Comparison of ENCODE assay signal across 8 cellular contexts in genomic region chr11:94519478-94520084, GRCh38. TPM values are rescaled to one million over a fixed set of nuclear protein-coding genes. Genes with fewer than 3 reads are reported as not detected.
DNase-seq lines count a peak whose midpoint lies in the region; ATAC-seq, FAIRE-seq and TF ChIP-seq lines count a peak whose summit lies in the region.

No MANE protein-coding gene starts in this region.

- peak; percentile 84 for FAIRE-seq in TTC549 (lab: Jason Lieb, UNC)

- TF ChIP-seq CTCF in 22Rv1 (IDR thresholded peaks at IDR 0.05) (peak; percentile 86), GM12865 (IDR thresholded peaks at IDR 0.05; ENCODE audit: insufficient read depth, low read depth, low read length, missing control alignments) (peak; percentile 40), right atrium auricular region (IDR thresholded peaks at IDR 0.05) (peak; percentile 67 to 79), thoracic aorta (IDR thresholded peaks at IDR 0.05) (peak; percentile 67)

- no peak overlapping the region for H3K4me3 ChIP-seq in GM12865 (ENCODE audit: low read depth, low read length)
- H3K4me3 ChIP-seq in right atrium auricular region: no peak overlapping the region
- no peak overlapping the region for H3K4me3 ChIP-seq in thoracic aorta

- H3K36me3 ChIP-seq in right atrium auricular region: no peaks in the 10 kb centered on the region
- no peaks in the 10 kb centered on the region for H3K36me3 ChIP-seq in thoracic aorta

- H3K27me3 ChIP-seq in right atrium auricular region (no peaks in the 10 kb centered on the region), thoracic aorta (replicated peaks; ENCODE audit: insufficient read depth) (no peaks in the 10 kb centered on the region)

- H3K27ac ChIP-seq in 22Rv1 (no peak overlapping the region), right atrium auricular region (no peak overlapping the region), thoracic aorta (no peak overlapping the region)

- ATAC-seq in thoracic aorta (ENCODE audit: insufficient number of reproducible peaks, low FRiP score, low read depth) (no peak), HG03439 (IDR thresholded peaks at IDR 0.05; ENCODE audit: unreplicated experiment) (no peak)

- H3K9me3 ChIP-seq in right atrium auricular region (no peaks in the 10 kb centered on the region), thoracic aorta (no peaks in the 10 kb centered on the region)

- H3K4me1 ChIP-seq in right atrium auricular region (peaks cover 0 to 4% of the 10 kb centered on the region in 2 donors), thoracic aorta (ENCODE audit: control insufficient read depth in 1 of 2, low read depth in 2 of 2) (peaks cover 0 to 5% of the 10 kb centered on the region in 2 donors)

- DNase-seq in GM12865 (ENCODE audit: low read depth): peak; percentile 18
- peak; percentile 37 for DNase-seq in M059J (ENCODE audit: low read depth)
- DNase-seq in right atrium auricular region (ENCODE audit: low spot score): no peak
- DNase-seq in thoracic aorta (ENCODE audit: low spot score): no peak
- DNase-seq in NCI-H524 treated with DMSO at 0.1 percent for 48 hours (lab: John Stamatoyannopoulos, UW): no peak

RNA-seq across cellular contexts. Expression of gene C11orf97, which starts 7.3 kb away (rescaled TPM):
- not detected in 2 replicates for total RNA-seq in M059J (2014; rRNA removed; shearing (Covaris generic))
- not detected for total RNA-seq in right atrium auricular region
- total RNA-seq in thoracic aorta: not detected

RNA-seq across cellular contexts. Expression of gene FUT4, which starts 24.1 kb away (rescaled TPM):
- 0.49 and 2.2 TPM in 2 replicates for total RNA-seq in M059J (2014; rRNA removed; shearing (Covaris generic))
- total RNA-seq in right atrium auricular region (1 to 10 TPM; 3.3 to 3.4 TPM), thoracic aorta (10 to 100 TPM; 14.1 to 23.4 TPM)

RNA-seq across cellular contexts. Expression of gene ANKRD49, which starts 25.8 kb away (rescaled TPM):
- total RNA-seq in M059J (2014; rRNA removed; shearing (Covaris generic)): 11.4 and 20.2 TPM in 2 replicates
- total RNA-seq in right atrium auricular region: 1 to 10 TPM; 4.3 to 6.9 TPM
- 10 to 100 TPM; 18.8 to 20.8 TPM for total RNA-seq in thoracic aorta

RNA-seq across cellular contexts. Expression of gene MRE11, which starts 25.9 kb away (rescaled TPM):
- 28.8 and 31.9 TPM in 2 replicates for total RNA-seq in M059J (2014; rRNA removed; shearing (Covaris generic))
- 1 to 10 TPM; 5.8 to 6.0 TPM for total RNA-seq in right atrium auricular region
- 10 to 100 TPM in 1 of 2 donors, 1 to 10 TPM in 1; 7.9 to 12.6 TPM for total RNA-seq in thoracic aorta

RNA-seq across cellular contexts. Expression of gene PIWIL4, which starts 47.6 kb away (rescaled TPM):
- 0.15 and 0.71 TPM in 2 replicates for total RNA-seq in M059J (2014; rRNA removed; shearing (Covaris generic))
- total RNA-seq in right atrium auricular region (1 to 10 TPM; 1.8 to 3.2 TPM), thoracic aorta (10 to 100 TPM; 11.5 to 13.5 TPM)

Comparison
In these comparisons a context has a peak if more than half of its experiments do, and no peak if none do; other contexts are left out.
1. DNase-seq: peak in GM12865 (single experiment) and M059J (single experiment); none in right atrium auricular region (single experiment), thoracic aorta (single experiment) and NCI-H524 treated with DMSO at 0.1 percent for 48 hours (single experiment).
2. Peak in every context shown above with its lines, with median percentiles within 50 percentile points of each other: CTCF ChIP-seq.